ENCODE assay signal across 10 cellular contexts in genomic region chr18:63177822-63178525, GRCh38.
DNase-seq lines count a peak whose midpoint lies in the region; ATAC-seq and TF ChIP-seq lines count a peak whose summit lies in the region.
"Had no signal": no experiment of that assay in that cellular context is flagged by ENCODE, and none has a peak within 500 bp of the region (broad histone marks: within the 10 kb centered on the region; RNA-seq: fewer than 3 reads in every experiment).

No MANE protein-coding gene starts in this region.

- H3K27me3 Mint-ChIP-seq in GM23338 (ENCODE audit: insufficient read depth, low read depth, poor library complexity), result peaks cover 2% of the 10 kb centered on the region
- no peaks in the 10 kb centered on the region for H3K27me3 Mint-ChIP-seq in CD8-positive, alpha-beta memory T cell

- no peaks in the 10 kb centered on the region for H3K9me3 ChIP-seq in skeletal muscle satellite cell (replicated peaks; ENCODE audit: low read length)
- no peaks in the 10 kb centered on the region for H3K9me3 ChIP-seq in CD8-positive, alpha-beta memory T cell (ENCODE audit: low read length)

- no peak overlapping the region for H3K4me2 ChIP-seq in GM23338
- peak overlapping the region; percentile 61 for H3K4me2 ChIP-seq in skeletal muscle satellite cell (ENCODE audit: low read length)

- POLR2A ChIA-PET in CD8-positive, alpha-beta memory T cell (lab: Charles Lee), result interaction anchor here (0.6 kb wide), 1 partner anchor 33 kb away, joined by 3 read pairs; no protein-coding TSS in a partner anchor

- no peaks in the 10 kb centered on the region for H3K79me2 ChIP-seq in GM23338 (replicated peaks; ENCODE audit: insufficient read depth)

- peak overlapping the region; percentile 33 for H3K27ac Mint-ChIP-seq in GM23338
- peak overlapping the region in 4 of 8 donors; percentile 21 to 84 (median 40) for H3K27ac Mint-ChIP-seq in CD8-positive, alpha-beta memory T cell
- H3K27ac Mint-ChIP-seq: activated naive CD4-positive, alpha-beta T cell treated with anti-CD3 and anti-CD28 coated beads for 36 hours had no signal

- peaks cover 26% of the 10 kb centered on the region for H3K4me1 Mint-ChIP-seq in GM23338
- H3K4me1 Mint-ChIP-seq in CD8-positive, alpha-beta memory T cell, result peaks cover 54 to 68% (median 66%) of the 10 kb centered on the region in 3 donors

- no peak overlapping the region for H3K4me3 Mint-ChIP-seq in GM23338
- H3K4me3 Mint-ChIP-seq in CD8-positive, alpha-beta memory T cell, result peak overlapping the region in 1 of 7 donors; percentile 27
- H3K4me3 Mint-ChIP-seq: activated naive CD4-positive, alpha-beta T cell treated with anti-CD3 and anti-CD28 coated beads for 36 hours had no signal

- H2AFZ ChIP-seq in GM23338, result peak overlapping the region; percentile 50; the same call in 1 of the 2 replicates

- no peak overlapping the region for H3K9ac ChIP-seq in skeletal muscle satellite cell (ENCODE audit: low read depth, low read length)

- no peaks in the 10 kb centered on the region for H3F3A ChIP-seq in GM23338 (replicated peaks; ENCODE audit: low read depth)

- H3K27me3 ChIP-seq in GM23338 (ENCODE audit: insufficient read depth) (no peaks in the 10 kb centered on the region), skeletal muscle satellite cell (ENCODE audit: control insufficient read depth, insufficient read depth, low read length) (peaks cover 51% of the 10 kb centered on the region)
- no peaks in the 10 kb centered on the region for H3K27me3 ChIP-seq in CD8-positive, alpha-beta memory T cell (ENCODE audit: insufficient read depth, low read length, poor library complexity, severe bottlenecking)

- TF ChIP-seq CTCF in GM23338 (conservative IDR thresholded peaks at IDR 0.05; ENCODE audit: low read depth in 2 of 2) (no peak), foreskin fibroblast (IDR thresholded peaks at IDR 0.05; ENCODE audit: low read depth, low read length) (no peak)

- CTCF ChIA-PET in CD8-positive, alpha-beta memory T cell (lab: Charles Lee), result interaction anchor here (1.0 to 1.3 kb wide), 2 partner anchors 9 to 142 kb away, joined by 3 to 4 read pairs; partner anchors contain the start of gene BCL2

- H3K4me3 ChIP-seq in GM23338 (no peak overlapping the region), foreskin fibroblast (ENCODE audit: low read depth in 1 of 2, low read length in 2 of 2) (peak overlapping the region; percentile 6 to 43), skeletal muscle satellite cell (ENCODE audit: low read length) (peak overlapping the region; percentile 7)
- no peak overlapping the region for H3K4me3 ChIP-seq in CD8-positive, alpha-beta memory T cell (ENCODE audit: low read length)

- peak; percentile 39 for ATAC-seq in GM23338
- no peak for ATAC-seq in HG03378 (IDR thresholded peaks at IDR 0.05; ENCODE audit: unreplicated experiment)

- H3K36me3 ChIP-seq in GM23338 (ENCODE audit: insufficient read depth), result no peaks in the 10 kb centered on the region
- no peaks in the 10 kb centered on the region for H3K36me3 ChIP-seq in skeletal muscle satellite cell (ENCODE audit: insufficient read depth, low read length)
- no peaks in the 10 kb centered on the region for H3K36me3 ChIP-seq in CD8-positive, alpha-beta memory T cell (ENCODE audit: insufficient read depth, low read length)

- no peak overlapping the region for H3K27ac ChIP-seq in GM23338 (ENCODE audit: low read depth)
- H3K27ac ChIP-seq in CD8-positive, alpha-beta memory T cell (ENCODE audit: low read depth, low read length), result no peak overlapping the region

- no peaks in the 10 kb centered on the region for H3K9me2 ChIP-seq in GM23338 (ENCODE audit: insufficient read depth)

- no peaks in the 10 kb centered on the region for H3K9me3 Mint-ChIP-seq in GM23338
- no peaks in the 10 kb centered on the region for H3K9me3 Mint-ChIP-seq in CD8-positive, alpha-beta memory T cell
- H3K9me3 Mint-ChIP-seq: activated naive CD4-positive, alpha-beta T cell treated with anti-CD3 and anti-CD28 coated beads for 36 hours had no signal

- H4K20me1 ChIP-seq in GM23338 (replicated peaks; ENCODE audit: insufficient read depth), result no peaks in the 10 kb centered on the region

- no peaks in the 10 kb centered on the region for H3K36me3 Mint-ChIP-seq in GM23338 (ENCODE audit: low read depth)
- H3K36me3 Mint-ChIP-seq in CD8-positive, alpha-beta memory T cell, result peaks cover 3 to 6% (median 5%) of the 10 kb centered on the region in 3 donors

- peaks cover 12% of the 10 kb centered on the region; the same call in 1 of the 2 replicates for H3K4me1 ChIP-seq in GM23338 (ENCODE audit: insufficient read depth)
- no peaks in the 10 kb centered on the region for H3K4me1 ChIP-seq in skeletal muscle satellite cell (ENCODE audit: control insufficient read depth, insufficient read depth, low read length)
- H3K4me1 ChIP-seq in CD8-positive, alpha-beta memory T cell (ENCODE audit: insufficient read depth, low read length), result peaks cover 24% of the 10 kb centered on the region

- DNase-seq in GM23338 (ENCODE audit: low spot score) (no peak), NCI-H748 (lab: John Stamatoyannopoulos, UW; ENCODE audit: unreplicated experiment) (peak; percentile 82), foreskin fibroblast (peak; percentile 18 to 67), amygdala (lab: John Stamatoyannopoulos, UW) (no peak), iPS-NIHi7 (ENCODE audit: extremely low spot score) (no peak)
- no peak for DNase-seq in CD8-positive, alpha-beta memory T cell
- DNase-seq: activated naive CD4-positive, alpha-beta T cell treated with anti-CD3 and anti-CD28 coated beads for 36 hours; EL had no signal

TF ChIP-seq in GM23338, 12 proteins besides CTCF, POLR2A, EP300 and RAD21 (continues in another document):
- TF ChIP-seq STAT1 (IDR thresholded peaks at IDR 0.05; ENCODE audit: unreplicated experiment) (no peak), CREB1 (CRISPR knock-in tag; IDR thresholded peaks at IDR 0.05; ENCODE audit: low read depth) (no peak)
- TF ChIP-seq, protein P1, sequence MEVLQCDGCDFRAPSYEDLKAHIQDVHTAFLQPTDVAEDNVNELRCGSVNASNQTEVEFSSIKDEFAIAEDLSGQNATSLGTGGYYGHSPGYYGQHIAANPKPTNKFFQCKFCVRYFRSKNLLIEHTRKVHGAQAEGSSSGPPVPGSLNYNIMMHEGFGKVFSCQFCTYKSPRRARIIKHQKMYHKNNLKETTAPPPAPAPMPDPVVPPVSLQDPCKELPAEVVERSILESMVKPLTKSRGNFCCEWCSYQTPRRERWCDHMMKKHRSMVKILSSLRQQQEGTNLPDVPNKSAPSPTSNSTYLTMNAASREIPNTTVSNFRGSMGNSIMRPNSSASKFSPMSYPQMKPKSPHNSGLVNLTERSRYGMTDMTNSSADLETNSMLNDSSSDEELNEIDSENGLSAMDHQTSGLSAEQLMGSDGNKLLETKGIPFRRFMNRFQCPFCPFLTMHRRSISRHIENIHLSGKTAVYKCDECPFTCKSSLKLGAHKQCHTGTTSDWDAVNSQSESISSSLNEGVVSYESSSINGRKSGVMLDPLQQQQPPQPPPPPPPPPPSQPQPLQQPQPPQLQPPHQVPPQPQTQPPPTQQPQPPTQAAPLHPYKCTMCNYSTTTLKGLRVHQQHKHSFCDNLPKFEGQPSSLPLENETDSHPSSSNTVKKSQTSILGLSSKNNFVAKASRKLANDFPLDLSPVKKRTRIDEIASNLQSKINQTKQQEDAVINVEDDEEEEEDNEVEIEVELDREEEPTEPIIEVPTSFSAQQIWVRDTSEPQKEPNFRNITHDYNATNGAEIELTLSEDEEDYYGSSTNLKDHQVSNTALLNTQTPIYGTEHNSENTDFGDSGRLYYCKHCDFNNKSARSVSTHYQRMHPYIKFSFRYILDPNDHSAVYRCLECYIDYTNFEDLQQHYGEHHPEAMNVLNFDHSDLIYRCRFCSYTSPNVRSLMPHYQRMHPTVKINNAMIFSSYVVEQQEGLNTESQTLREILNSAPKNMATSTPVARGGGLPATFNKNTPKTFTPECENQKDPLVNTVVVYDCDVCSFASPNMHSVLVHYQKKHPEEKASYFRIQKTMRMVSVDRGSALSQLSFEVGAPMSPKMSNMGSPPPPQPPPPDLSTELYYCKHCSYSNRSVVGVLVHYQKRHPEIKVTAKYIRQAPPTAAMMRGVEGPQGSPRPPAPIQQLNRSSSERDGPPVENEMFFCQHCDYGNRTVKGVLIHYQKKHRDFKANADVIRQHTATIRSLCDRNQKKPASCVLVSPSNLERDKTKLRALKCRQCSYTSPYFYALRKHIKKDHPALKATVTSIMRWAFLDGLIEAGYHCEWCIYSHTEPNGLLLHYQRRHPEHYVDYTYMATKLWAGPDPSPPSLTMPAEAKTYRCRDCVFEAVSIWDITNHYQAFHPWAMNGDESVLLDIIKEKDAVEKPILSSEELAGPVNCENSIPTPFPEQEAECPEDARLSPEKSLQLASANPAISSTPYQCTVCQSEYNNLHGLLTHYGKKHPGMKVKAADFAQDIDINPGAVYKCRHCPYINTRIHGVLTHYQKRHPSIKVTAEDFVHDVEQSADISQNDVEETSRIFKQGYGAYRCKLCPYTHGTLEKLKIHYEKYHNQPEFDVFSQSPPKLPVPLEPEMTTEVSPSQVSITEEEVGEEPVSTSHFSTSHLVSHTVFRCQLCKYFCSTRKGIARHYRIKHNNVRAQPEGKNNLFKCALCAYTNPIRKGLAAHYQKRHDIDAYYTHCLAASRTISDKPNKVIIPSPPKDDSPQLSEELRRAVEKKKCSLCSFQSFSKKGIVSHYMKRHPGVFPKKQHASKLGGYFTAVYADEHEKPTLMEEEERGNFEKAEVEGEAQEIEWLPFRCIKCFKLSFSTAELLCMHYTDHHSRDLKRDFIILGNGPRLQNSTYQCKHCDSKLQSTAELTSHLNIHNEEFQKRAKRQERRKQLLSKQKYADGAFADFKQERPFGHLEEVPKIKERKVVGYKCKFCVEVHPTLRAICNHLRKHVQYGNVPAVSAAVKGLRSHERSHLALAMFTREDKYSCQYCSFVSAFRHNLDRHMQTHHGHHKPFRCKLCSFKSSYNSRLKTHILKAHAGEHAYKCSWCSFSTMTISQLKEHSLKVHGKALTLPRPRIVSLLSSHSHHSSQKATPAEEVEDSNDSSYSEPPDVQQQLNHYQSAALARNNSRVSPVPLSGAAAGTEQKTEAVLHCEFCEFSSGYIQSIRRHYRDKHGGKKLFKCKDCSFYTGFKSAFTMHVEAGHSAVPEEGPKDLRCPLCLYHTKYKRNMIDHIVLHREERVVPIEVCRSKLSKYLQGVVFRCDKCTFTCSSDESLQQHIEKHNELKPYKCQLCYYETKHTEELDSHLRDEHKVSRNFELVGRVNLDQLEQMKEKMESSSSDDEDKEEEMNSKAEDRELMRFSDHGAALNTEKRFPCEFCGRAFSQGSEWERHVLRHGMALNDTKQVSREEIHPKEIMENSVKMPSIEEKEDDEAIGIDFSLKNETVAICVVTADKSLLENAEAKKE (CRISPR knock-in tag; IDR thresholded peaks at IDR 0.05), result no peak

Comparison
In these comparisons a context has a peak if more than half of its experiments do, and no peak if none do; other contexts are left out.
1. DNase-seq: peak in NCI-H748 (single experiment) and foreskin fibroblast (2 of 2); none in GM23338 (single experiment), CD8-positive, alpha-beta memory T cell (0 of 5), amygdala (0 of 56) and iPS-NIHi7 (single experiment).
2. H3K4me3 ChIP-seq: peak in foreskin fibroblast (2 of 2) and skeletal muscle satellite cell (single experiment); none in GM23338 (single experiment) and CD8-positive, alpha-beta memory T cell (single experiment).